ENCODE assay signal across 1 cellular context in genomic region chr3:157589168-157589567, GRCh38.
TF ChIP-seq lines count a peak whose summit lies in the region.

No MANE protein-coding gene starts in this region.

TF ChIP-seq in SK-N-SH, 30 proteins besides CTCF, POLR2A, EP300 and RAD21 (continued from another document):
- TF ChIP-seq USF2 (IDR thresholded peaks at IDR 0.05; ENCODE audit: borderline replicate concordance, low read depth, low read length) (no peak), FOXJ3 (CRISPR knock-in tag; IDR thresholded peaks at IDR 0.05) (no peak), ZBTB33 (IDR thresholded peaks at IDR 0.05; ENCODE audit: borderline replicate concordance, low read depth) (no peak)
